8 cellular contexts compared by ENCODE assay signal in genomic region chr15:42547926-42548257, GRCh38. TPM values are rescaled to one million over a fixed set of nuclear protein-coding genes. Genes with fewer than 3 reads are reported as not detected.
A peak's percentile ranks its signal among the peaks of the same experiment; 100 is the strongest.
DNase-seq lines count a peak whose midpoint lies in the region; ATAC-seq and TF ChIP-seq lines count a peak whose summit lies in the region.

No MANE protein-coding gene starts in this region.

- peak overlapping the region; percentile 84 for H3K27ac ChIP-seq in RWPE1

- H3K4me3 ChIP-seq in epithelial cell of proximal tubule (ENCODE audit: low read depth, low read length): peak overlapping the region; percentile 97

- in situ Hi-C loops in GM13976 (cut with MboI; ENCODE audit: low sequenced_read_pairs, unreplicated experiment): no loop called here

- no peaks in the 10 kb centered on the region for H3K27me3 Mint-ChIP-seq in natural killer cell treated with Interleukin-12 subunit alpha and Interleukin-12 subunit beta and Interleukin-15 and Interleukin-18, amount 100 ng/mL, for 72 hours

- peaks cover 30 to 36% of the 10 kb centered on the region in 2 donors for H3K4me1 Mint-ChIP-seq in natural killer cell treated with Interleukin-12 subunit alpha and Interleukin-12 subunit beta and Interleukin-15 and Interleukin-18, amount 100 ng/mL, for 72 hours (ENCODE audit: low read depth in 2 of 2)

- POLR2A ChIA-PET in RWPE1 (lab: Yijun Ruan, JAX; ENCODE audit: low non-redundant PET): interaction anchor here (0.6 to 0.7 kb wide), 3 partner anchors 42 to 963 kb away, joined by 3 read pairs; no protein-coding TSS in a partner anchor

- H3K4me3 Mint-ChIP-seq in natural killer cell treated with Interleukin-12 subunit alpha and Interleukin-12 subunit beta and Interleukin-15 and Interleukin-18, amount 100 ng/mL, for 72 hours: peak overlapping the region; percentile 96

- CTCF ChIA-PET in RWPE1 (lab: Yijun Ruan, JAX): interaction anchor here (0.6 kb wide), 1 partner anchor 294 kb away, joined by 3 read pairs; no protein-coding TSS in a partner anchor

- H3K36me3 Mint-ChIP-seq in natural killer cell treated with Interleukin-12 subunit alpha and Interleukin-12 subunit beta and Interleukin-15 and Interleukin-18, amount 100 ng/mL, for 72 hours: peaks cover 7% of the 10 kb centered on the region

- TF ChIP-seq CTCF in RWPE1 (conservative IDR thresholded peaks at IDR 0.05; ENCODE audit: low read depth) (no peak), epithelial cell of proximal tubule (conservative IDR thresholded peaks at IDR 0.05; ENCODE audit: low read depth, low read length) (no peak), GM13976 (IDR thresholded peaks at IDR 0.05; ENCODE audit: borderline replicate concordance, control extremely low read depth, extremely low read depth, insufficient read depth, missing control alignments) (no peak)

- intact Hi-C loops in Right ventricle myocardium inferior (cut with DNase I) (loop anchor here (2.0 kb wide), 1 partner anchor 103 kb away; no protein-coding TSS in a partner anchor), cardiac septum (cut with DNase I) (loop anchor here (2.0 to 5.0 kb wide), 3 partner anchors 27 to 104 kb away; partner anchors contain the start of gene STARD9)

- ATAC-seq in Right ventricle myocardium inferior (peak; percentile 5), HG03025 (IDR thresholded peaks at IDR 0.05; ENCODE audit: low FRiP score, unreplicated experiment) (no peak)
- peak in 1 of 2 donors; percentile 6 for ATAC-seq in natural killer cell treated with Interleukin-12 subunit alpha and Interleukin-12 subunit beta and Interleukin-15 and Interleukin-18, amount 100 ng/mL, for 72 hours

- H3K9me3 Mint-ChIP-seq in natural killer cell treated with Interleukin-12 subunit alpha and Interleukin-12 subunit beta and Interleukin-15 and Interleukin-18, amount 100 ng/mL, for 72 hours: no peaks in the 10 kb centered on the region

- DNase-seq in Right ventricle myocardium inferior (ENCODE audit: missing footprints): no peak
- DNase-seq in cardiac septum (ENCODE audit: low spot score): no peak
- DNase-seq in RWPE1 (ENCODE audit: low spot score): no peak
- DNase-seq in epithelial cell of proximal tubule (ENCODE audit: low read depth): no peak
- DNase-seq in natural killer cell treated with Interleukin-12 subunit alpha and Interleukin-12 subunit beta and Interleukin-15 and Interleukin-18, amount 100 ng/mL, for 72 hours (ENCODE audit: low spot score): no peak
- DNase-seq in GM13976 (ENCODE audit: low spot score): no peak
- DNase-seq in T-helper 9 cell: no peak

- H3K27ac Mint-ChIP-seq in natural killer cell treated with Interleukin-12 subunit alpha and Interleukin-12 subunit beta and Interleukin-15 and Interleukin-18, amount 100 ng/mL, for 72 hours: peak overlapping the region; percentile 95 to 99

RNA-seq across cellular contexts. Expression of gene LRRC57, which starts 0.7 kb away (rescaled TPM):
- 15.1 TPM for total RNA-seq in Right ventricle myocardium inferior
- total RNA-seq in cardiac septum: 16.9 TPM
- total RNA-seq in epithelial cell of proximal tubule: 14.7 and 20.3 TPM in 2 replicates
- 10 to 100 TPM; 25.4 to 41.3 TPM for total RNA-seq in natural killer cell treated with Interleukin-12 subunit alpha and Interleukin-12 subunit beta and Interleukin-15 and Interleukin-18, amount 100 ng/mL, for 72 hours

RNA-seq across cellular contexts. Expression of gene HAUS2, which starts 0.7 kb away (rescaled TPM):
- total RNA-seq in Right ventricle myocardium inferior (11.7 TPM), cardiac septum (14.7 TPM), epithelial cell of proximal tubule (54.0 and 77.5 TPM in 2 replicates)
- total RNA-seq in natural killer cell treated with Interleukin-12 subunit alpha and Interleukin-12 subunit beta and Interleukin-15 and Interleukin-18, amount 100 ng/mL, for 72 hours: 10 to 100 TPM; 29.4 to 36.4 TPM

RNA-seq across cellular contexts. Expression of gene STARD9, which starts 27.5 kb away (rescaled TPM):
- 7.2 TPM for total RNA-seq in Right ventricle myocardium inferior
- total RNA-seq in cardiac septum: 9.2 TPM
- 2.4 and 5.4 TPM in 2 replicates for total RNA-seq in epithelial cell of proximal tubule
- total RNA-seq in natural killer cell treated with Interleukin-12 subunit alpha and Interleukin-12 subunit beta and Interleukin-15 and Interleukin-18, amount 100 ng/mL, for 72 hours: 10 to 100 TPM in 1 of 2 donors, 1 to 10 TPM in 1; 8.9 to 22.6 TPM

RNA-seq across cellular contexts. Expression of gene SNAP23, which starts 52.5 kb away (rescaled TPM):
- total RNA-seq in Right ventricle myocardium inferior: 23.5 TPM
- total RNA-seq in cardiac septum: 48.2 TPM
- total RNA-seq in epithelial cell of proximal tubule: 68.6 and 76.4 TPM in 2 replicates
- 10 to 100 TPM; 59.2 to 72.6 TPM for total RNA-seq in natural killer cell treated with Interleukin-12 subunit alpha and Interleukin-12 subunit beta and Interleukin-15 and Interleukin-18, amount 100 ng/mL, for 72 hours

RNA-seq across cellular contexts. Expression of gene ZNF106, which starts 57.0 kb away (rescaled TPM):
- total RNA-seq in Right ventricle myocardium inferior: 457 TPM
- total RNA-seq in cardiac septum: 691 TPM
- 26.8 and 27.1 TPM in 2 replicates for total RNA-seq in epithelial cell of proximal tubule
- total RNA-seq in natural killer cell treated with Interleukin-12 subunit alpha and Interleukin-12 subunit beta and Interleukin-15 and Interleukin-18, amount 100 ng/mL, for 72 hours: 10 to 100 TPM; 53.5 to 55.9 TPM
